Comparison of ENCODE assay signal across 8 cellular contexts in the genomic region with DNA sequence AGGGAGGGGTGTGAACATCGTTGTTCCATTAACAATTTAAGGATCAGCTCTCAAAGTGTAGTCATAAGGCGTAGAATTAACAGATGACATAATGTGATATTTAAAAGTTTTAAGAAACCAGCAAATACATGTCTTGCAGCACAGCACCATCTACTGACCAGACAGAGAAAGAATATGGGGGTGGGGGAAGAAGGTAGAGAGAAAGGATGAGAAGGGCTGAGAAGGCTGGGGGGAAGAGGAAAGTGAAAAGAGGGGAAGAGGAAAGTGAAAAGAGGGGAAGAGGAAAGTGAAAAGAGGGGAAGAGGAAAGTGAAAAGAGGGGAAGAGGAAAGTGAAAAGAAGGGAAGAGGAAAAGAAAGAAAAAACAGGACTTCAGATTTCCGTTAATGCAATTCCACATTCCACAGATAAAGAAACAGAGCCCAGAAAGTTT.
DNase-seq lines count a peak whose midpoint lies in the region; ATAC-seq and TF ChIP-seq lines count a peak whose summit lies in the region.

No MANE protein-coding gene starts in this region.

- H3K27ac ChIP-seq in VCaP (no peak overlapping the region), right atrium auricular region (no peak overlapping the region), testis (no peak overlapping the region)

- no peak overlapping the region for H3K4me3 ChIP-seq in HAP-1
- no peak overlapping the region for H3K4me3 ChIP-seq in right atrium auricular region
- no peak overlapping the region for H3K4me3 ChIP-seq in testis

- TF ChIP-seq CTCF in VCaP (conservative IDR thresholded peaks at IDR 0.05) = peak; percentile 83
- TF ChIP-seq CTCF in right atrium auricular region (IDR thresholded peaks at IDR 0.05) = peak; percentile 47 to 66
- peak in 2 of 3 experiments; percentile 13 to 31 for TF ChIP-seq CTCF in testis (IDR thresholded peaks at IDR 0.05)

- H3K9me3 ChIP-seq in HAP-1 = no peaks in the 10 kb centered on the region
- H3K9me3 ChIP-seq in right atrium auricular region = no peaks in the 10 kb centered on the region
- H3K9me3 ChIP-seq in testis = no peaks in the 10 kb centered on the region

- in situ Hi-C loops in HAP-1 (cut with MboI; ENCODE audit: low sequenced_read_pairs) = no loop called here

- intact Hi-C loops in testis (cut with DNase I; ENCODE audit: low total_unique reads) = no loop called here

- ATAC-seq in GM19328 (IDR thresholded peaks at IDR 0.05; ENCODE audit: unreplicated experiment) (no peak), GM19397 (IDR thresholded peaks at IDR 0.05; ENCODE audit: unreplicated experiment) (no peak)

- H3K4me1 ChIP-seq in HAP-1 = no peaks in the 10 kb centered on the region
- no peaks in the 10 kb centered on the region for H3K4me1 ChIP-seq in right atrium auricular region
- H3K4me1 ChIP-seq in testis = no peaks in the 10 kb centered on the region

- DNase-seq in COR-L47 (lab: John Stamatoyannopoulos, UW) (peak; percentile 54), HAP-1 (ENCODE audit: low spot score in 2 of 2) (peak; percentile 20 to 43), NCI-H1930 (lab: John Stamatoyannopoulos, UW) (peak; percentile 1 to 4), right atrium auricular region (ENCODE audit: low spot score) (no peak), testis (peak; percentile 25)

- 31 to 37% methylated on average over 3 of the region's 3 CpGs for WGBS in testis, 2 donors

- 0 out of 2 replicates have a peak, but pooled peaks cover 3% of the 10 kb centered on the region for H3K27me3 ChIP-seq in HAP-1 (ENCODE audit: low read depth)
- no peaks in the 10 kb centered on the region for H3K27me3 ChIP-seq in right atrium auricular region
- no peaks in the 10 kb centered on the region for H3K27me3 ChIP-seq in testis

- H3K36me3 ChIP-seq in HAP-1 (replicated peaks) (no peaks in the 10 kb centered on the region), right atrium auricular region (no peaks in the 10 kb centered on the region), testis (ENCODE audit: low read depth, missing control alignments) (no peaks in the 10 kb centered on the region)

- no peak for TF ChIP-seq POLR2A in testis (IDR thresholded peaks at IDR 0.05)

Comparison
In these comparisons a context has a peak if more than half of its experiments do, and no peak if none do; other contexts are left out.
1. CTCF ChIP-seq: peak in every context shown above with its lines; median percentile 83 in VCaP; 56 in right atrium auricular region; 22 in testis.